Comparison of ENCODE assay signal across 17 cellular contexts in genomic region chr12:99121476-99121965, GRCh38.
DNase-seq lines count a peak whose midpoint lies in the region; ATAC-seq and TF ChIP-seq lines count a peak whose summit lies in the region.
"Had no signal": no experiment of that assay in that cellular context is flagged by ENCODE, and none has a peak within 500 bp of the region (broad histone marks: within the 10 kb centered on the region; RNA-seq: fewer than 3 reads in every experiment).

No MANE protein-coding gene starts in this region.

- H3K9me3 Mint-ChIP-seq in neural crest cell: no peaks in the 10 kb centered on the region

- H3K9me3 ChIP-seq in tibial artery: no peaks in the 10 kb centered on the region

- no peaks in the 10 kb centered on the region for H3K27me3 ChIP-seq in tibial artery

- intact Hi-C loops in tibial artery (cut with DNase I; ENCODE audit: low total_unique reads): no loop called here

- no peaks in the 10 kb centered on the region for H3K36me3 ChIP-seq in tibial artery

- H3K27ac ChIP-seq in tibial artery: no peak overlapping the region
- H3K27ac ChIP-seq: 22Rv1 had no signal

- DNase-seq in NCI-H1105 treated with DMSO at 0.1 percent for 48 hours (lab: John Stamatoyannopoulos, UW) (peak; percentile 45), NCI-H1105 (lab: John Stamatoyannopoulos, UW) (no peak), NCI-H2029 treated with DMSO at 0.1 percent for 48 hours (lab: John Stamatoyannopoulos, UW) (peak; percentile 27), SK-MEL-5 (ENCODE audit: low read depth, low spot score) (peak; percentile 86), neural crest cell (ENCODE audit: low read depth, low spot score) (no peak), tibial artery (no peak)
- DNase-seq in stimulated activated naive CD8-positive, alpha-beta T cell treated with anti-CD3 and anti-CD28 coated beads, Interleukin-15, Interleukin-2, amounts not matched to agents 100 U/mL and 50 U/mL, for 24 hours: no peak
- DNase-seq in activated CD4-positive, alpha-beta T cell treated with anti-CD3 and anti-CD28 coated beads for 4 hours: no peak
- DNase-seq: COR-L47, DMS53, HCEC 1CT, MV-4-11, NCI-H2081 treated with DMSO at 0.1 percent for 48 hours, SHP77 had no signal

- peak overlapping the region; percentile 2 for H3K4me3 Mint-ChIP-seq in neural crest cell
- H3K4me3 Mint-ChIP-seq: IgD-negative memory B cell had no signal

- no peak for TF ChIP-seq CTCF in neural crest cell (conservative IDR thresholded peaks at IDR 0.05)
- TF ChIP-seq CTCF in tibial artery (IDR thresholded peaks at IDR 0.05): no peak

- no peak for ATAC-seq in stimulated activated naive CD8-positive, alpha-beta T cell treated with anti-CD3 and anti-CD28 coated beads, Interleukin-15, Interleukin-2, amounts not matched to agents 100 U/mL and 50 U/mL, for 24 hours
- ATAC-seq: GM12878 had no signal

- no peaks in the 10 kb centered on the region for H3K27me3 Mint-ChIP-seq in neural crest cell (ENCODE audit: low read depth)
- H3K27me3 Mint-ChIP-seq: IgD-negative memory B cell had no signal

- in situ Hi-C loops in SK-MEL-5 (cut with HindIII; ENCODE audit: low pct_unique_long_range_greater_than_20kb, low sequenced_read_pairs): no loop called here

- peaks cover 26% of the 10 kb centered on the region for H3K4me1 Mint-ChIP-seq in neural crest cell
- H3K4me1 Mint-ChIP-seq: IgD-negative memory B cell had no signal

- no peak overlapping the region for H3K27ac Mint-ChIP-seq in neural crest cell (ENCODE audit: unreplicated experiment)
- H3K27ac Mint-ChIP-seq: IgD-negative memory B cell had no signal

- H3K4me3 ChIP-seq in tibial artery: no peak overlapping the region
- H3K4me3 ChIP-seq: GM12878 had no signal

- H3K36me3 Mint-ChIP-seq in neural crest cell (ENCODE audit: low read depth): no peaks in the 10 kb centered on the region
- H3K36me3 Mint-ChIP-seq: IgD-negative memory B cell had no signal

- H3K4me1 ChIP-seq in tibial artery: no peaks in the 10 kb centered on the region

Comparison
In these comparisons a context has a peak if more than half of its experiments do, and no peak if none do; other contexts are left out.
1. DNase-seq: peak in NCI-H1105 treated with DMSO at 0.1 percent for 48 hours (single experiment), NCI-H2029 treated with DMSO at 0.1 percent for 48 hours (single experiment) and SK-MEL-5 (single experiment); none in NCI-H1105 (single experiment), neural crest cell (single experiment), stimulated activated naive CD8-positive, alpha-beta T cell treated with anti-CD3 and anti-CD28 coated beads, Interleukin-15, Interleukin-2, amounts not matched to agents 100 U/mL and 50 U/mL, for 24 hours (single experiment), tibial artery (0 of 2) and activated CD4-positive, alpha-beta T cell treated with anti-CD3 and anti-CD28 coated beads for 4 hours (0 of 2).